Comparison of ENCODE assay signal across 8 cellular contexts in genomic region chr16:84116720-84117481, GRCh38. TPM values are rescaled to one million over a fixed set of nuclear protein-coding genes. Genes with fewer than 3 reads are reported as not detected.
DNase-seq lines count a peak whose midpoint lies in the region; ATAC-seq and TF ChIP-seq lines count a peak whose summit lies in the region.

Gene MBTPS1, minus strand, starts transcription at chr16:84116942. Its CDS starts 15,159 bp downstream, at chr16:84101783.

- H3K9ac ChIP-seq in colonic mucosa (ENCODE audit: low read depth in 2 of 2, low read length in 2 of 2), result peak within 1 kb of the TSS; percentile 87 to 96

- H3K4me3 ChIP-seq in BE2C (ENCODE audit: low read depth, low read length) (peak within 1 kb of the TSS; percentile 89), colonic mucosa (peak within 1 kb of the TSS; percentile 89)

- DNase-seq in BE2C, result peak; percentile 99
- peak; percentile 85 for DNase-seq in GM19240 (ENCODE audit: insufficient read length, low spot score)
- DNase-seq in NCI-H524 treated with DMSO at 0.1 percent for 48 hours (lab: John Stamatoyannopoulos, UW), result peak; percentile 86
- peak; percentile 99 for DNase-seq in activated CD4-positive, alpha-beta T cell treated with anti-CD3 and anti-CD28 coated beads for 48 hours
- DNase-seq in colonic mucosa, result peak; percentile 98
- DNase-seq in left colon, result peak; percentile 98 to 99
- DNase-seq in stimulated activated CD4-positive, alpha-beta T cell treated with anti-CD3 and anti-CD28 coated beads, Interleukin-1b, Interleukin-23, amount 100 ng/mL, for 48 hours, result peak; percentile 98

- peak; percentile 88 for ATAC-seq in HG03460 (IDR thresholded peaks at IDR 0.05; ENCODE audit: unreplicated experiment)
- ATAC-seq in left colon, result peak; percentile 96

- H3K36me3 ChIP-seq in BE2C (no peaks in the 10 kb centered on the region), colonic mucosa (no peaks in the 10 kb centered on the region)

- H3K27ac ChIP-seq in colonic mucosa, result peak within 1 kb of the TSS; percentile 94

- no peak for TF ChIP-seq CTCF in BE2C (IDR thresholded peaks at IDR 0.05; ENCODE audit: low read depth, low read length)
- TF ChIP-seq CTCF in colonic mucosa (IDR thresholded peaks at IDR 0.05), result no peak

- intact Hi-C loops in colonic mucosa (cut with DNase I), result no loop called here
- intact Hi-C loops in left colon (cut with DNase I, micrococcal nuclease), result no loop called here

- H3K27me3 ChIP-seq in BE2C, result no peaks in the 10 kb centered on the region
- no peaks in the 10 kb centered on the region for H3K27me3 ChIP-seq in colonic mucosa

- H3K9me3 ChIP-seq in BE2C, result no peaks in the 10 kb centered on the region
- no peaks in the 10 kb centered on the region for H3K9me3 ChIP-seq in colonic mucosa

- no peaks in the 10 kb centered on the region for H3K4me1 ChIP-seq in BE2C
- H3K4me1 ChIP-seq in colonic mucosa, result no peaks in the 10 kb centered on the region

RNA-seq across cellular contexts. Expression of gene MBTPS1, which starts in this region (rescaled TPM):
- 67.9 TPM for polyA plus RNA-seq in BE2C (2012; ENCODE audit: insufficient read depth, insufficient read length, low read depth)
- total RNA-seq in colonic mucosa (10 to 100 TPM; 69.6 to 80.7 TPM), left colon (10 to 100 TPM; 68.5 to 73.8 TPM)

Comparison
In these comparisons a context has a peak if more than half of its experiments do, and no peak if none do; other contexts are left out.
1. Peak in every context shown above with its lines: DNase-seq, ATAC-seq, H3K4me3 ChIP-seq and H3K27ac ChIP-seq.